In genomic region chr9:129584136-129584535, GRCh38 we compare ENCODE assay signal across 8 cellular contexts. TPM values are rescaled to one million over a fixed set of nuclear protein-coding genes. Genes with fewer than 3 reads are reported as not detected.
DNase-seq lines count a peak whose midpoint lies in the region; ATAC-seq, FAIRE-seq and TF ChIP-seq lines count a peak whose summit lies in the region.

No MANE protein-coding gene starts in this region.

- H2AK9ac ChIP-seq in IMR-90 (replicated peaks; ENCODE audit: low read depth, low read length, poor library complexity) = peak overlapping the region; percentile 45

- intact Hi-C loops in IMR-90 (cut with micrococcal nuclease) = no loop called here
- intact Hi-C loops in spleen (cut with DNase I; ENCODE audit: low total_unique reads) = no loop called here

- TF ChIP-seq RAD21 in IMR-90 (IDR thresholded peaks at IDR 0.05; ENCODE audit: low read length) = no peak

- H4K91ac ChIP-seq in IMR-90 (ENCODE audit: insufficient read depth, low read depth, low read length) = peak overlapping the region; percentile 82

- no peak overlapping the region for H3K4me2 ChIP-seq in IMR-90 (ENCODE audit: low read depth, low read length)

- POLR2A ChIA-PET in IMR-90 (lab: Charles Lee; ENCODE audit: unreplicated experiment) = no interaction called here

- no peak overlapping the region for H3K56ac ChIP-seq in IMR-90 (ENCODE audit: extremely low read depth, insufficient read depth, low read length)

- in situ Hi-C loops in IMR-90 (cut with MboI; ENCODE audit: low sequenced_read_pairs) = no loop called here
- in situ Hi-C loops in astrocyte of the cerebellum (cut with HindIII; ENCODE audit: low sequenced_read_pairs) = no loop called here

- DNase-seq in NCI-H524 (lab: John Stamatoyannopoulos, UW) (peak; percentile 53 to 75), NCI-H524 treated with DMSO at 0.1 percent for 48 hours (lab: John Stamatoyannopoulos, UW) (no peak), IMR-90 (peak; percentile 85), SW 1271 (lab: John Stamatoyannopoulos, UW) (peak; percentile 72 to 79), astrocyte of the cerebellum (ENCODE audit: low read depth) (peak; percentile 72), hippocampal formation (lab: John Stamatoyannopoulos, UW) (peak; percentile 43 to 57), spleen (no peak), D721Med (ENCODE audit: insufficient read length, low spot score) (no peak)

- no peak for TF ChIP-seq CTCF in IMR-90 (conservative IDR thresholded peaks at IDR 0.05; ENCODE audit: low read depth, low read length)
- no peak for TF ChIP-seq CTCF in astrocyte of the cerebellum (IDR thresholded peaks at IDR 0.05; ENCODE audit: low read depth, low read length, missing control alignments)
- TF ChIP-seq CTCF in spleen (IDR thresholded peaks at IDR 0.05 in 8 of 11, conservative IDR thresholded peaks at IDR 0.05 in 3 of 11) = no peak
- no peak for TF ChIP-seq CTCF in D721Med (IDR thresholded peaks at IDR 0.05; ENCODE audit: insufficient read depth, missing control alignments)

- H2BK120ac ChIP-seq in IMR-90 (ENCODE audit: low read depth, low read length) = peak overlapping the region; percentile 38

- H3K9ac ChIP-seq in IMR-90 (ENCODE audit: low read depth, low read length) = no peak overlapping the region

- no TSS peak for BruUV-seq in IMR-90 (replicated peaks; lab: Mats Ljungman, UMichigan)

- peak overlapping the region; percentile 71 to 97 for H4K8ac ChIP-seq in IMR-90 (ENCODE audit: low read depth in 2 of 2, low read length in 2 of 2)

- H2AK5ac ChIP-seq in IMR-90 (ENCODE audit: low read depth, low read length) = no peak overlapping the region

- TF ChIP-seq POLR2A in IMR-90 (IDR thresholded peaks at IDR 0.05; ENCODE audit: low read depth, low read length) = no peak
- TF ChIP-seq POLR2A in spleen (IDR thresholded peaks at IDR 0.05) = no peak

- H4K20me1 ChIP-seq in IMR-90 (ENCODE audit: insufficient read depth, low read length) = no peaks in the 10 kb centered on the region

- no peak overlapping the region for H3K18ac ChIP-seq in IMR-90 (ENCODE audit: low read depth, low read length)

- H3K36me3 ChIP-seq in IMR-90 (ENCODE audit: control insufficient read depth, insufficient read depth, low read length) (0 out of 2 replicates have a peak, but pooled peaks cover 1% of the 10 kb centered on the region), spleen (no peaks in the 10 kb centered on the region)

- H4K5ac ChIP-seq in IMR-90 (ENCODE audit: low read depth, low read length) = peak overlapping the region; percentile 46

- FAIRE-seq in D721Med (lab: Jason Lieb, UNC) = no peak

- peak overlapping the region; percentile 26; the same call in 1 of the 2 replicates for H2BK20ac ChIP-seq in IMR-90 (ENCODE audit: low read depth, low read length)

- H2BK15ac ChIP-seq in IMR-90 (ENCODE audit: low read depth, low read length) = peak overlapping the region; percentile 21; the same call in 2 of the 3 replicates

- ATAC-seq in IMR-90 (ENCODE audit: low read depth) = peak; percentile 91

- H2BK5ac ChIP-seq in IMR-90 (ENCODE audit: low read depth, low read length, poor library complexity, severe bottlenecking) = peak overlapping the region; percentile 0

- H3K27me3 ChIP-seq in IMR-90 (ENCODE audit: control insufficient read depth, insufficient read depth, low read length) = no peaks in the 10 kb centered on the region
- no peaks in the 10 kb centered on the region for H3K27me3 ChIP-seq in spleen (replicated peaks in 1 of 7)

- H3K23ac ChIP-seq in IMR-90 (ENCODE audit: low read depth, low read length) = no peak overlapping the region

- H3K27ac ChIP-seq in IMR-90 (ENCODE audit: insufficient read depth, low read length) (no peak overlapping the region), spleen (peak overlapping the region in 5 of 8 donors; percentile 4 to 61 (median 39))

- no peak overlapping the region for H3K4me3 ChIP-seq in IMR-90 (ENCODE audit: insufficient read depth, low read depth, low read length)
- no peak overlapping the region for H3K4me3 ChIP-seq in astrocyte of the cerebellum (ENCODE audit: low read depth, low read length)
- no peak overlapping the region for H3K4me3 ChIP-seq in spleen

- CTCF ChIA-PET in IMR-90 (lab: Yijun Ruan, JAX) = interaction anchor here (1.1 kb wide), 1 partner anchor 9 kb away, joined by 4 read pairs; no protein-coding TSS in a partner anchor

- H3K79me1 ChIP-seq in IMR-90 (ENCODE audit: low read depth in 1 of 2, low read length in 2 of 2) = no peaks in the 10 kb centered on the region

- H3K9me3 ChIP-seq in IMR-90 (ENCODE audit: control insufficient read depth, insufficient read depth, low read length) = no peaks in the 10 kb centered on the region
- no peaks in the 10 kb centered on the region for H3K9me3 ChIP-seq in spleen

- WGBS in IMR-90 (ENCODE audit: extremely low coverage in 2 of 2, insufficient read length in 1 of 2), 2 experiments = no CpG with 5 or more reads among the region's 1 CpG
- 80 to 92% (median 86%) methylated on average over 1 of the region's 1 CpG for WGBS in spleen, 5 donors

- H3K4me1 ChIP-seq in IMR-90 (ENCODE audit: control insufficient read depth, insufficient read depth, low read length) (peaks cover 13% of the 10 kb centered on the region), spleen (peaks cover 0 to 33% (median 10%) of the 10 kb centered on the region in 6 donors)

- H3K9me1 ChIP-seq in IMR-90 (ENCODE audit: insufficient read depth, low read length) = peaks cover 9% of the 10 kb centered on the region; the same call in 1 of the 2 replicates

- peak overlapping the region; percentile 86 for H3K4ac ChIP-seq in IMR-90 (ENCODE audit: low read depth, low read length)

- peak overlapping the region; percentile 83 for H2AFZ ChIP-seq in IMR-90 (replicated peaks; ENCODE audit: low read length, poor library complexity)

- H3K14ac ChIP-seq in IMR-90 (replicated peaks; ENCODE audit: low read depth, low read length) = peak overlapping the region; percentile 73; the same call in 1 of the 2 replicates

- dilution Hi-C loops in IMR-90 (cut with HindIII; ENCODE audit: low sequenced_read_pairs, unreplicated experiment) = no loop called here

TF ChIP-seq in IMR-90, 13 proteins besides CTCF, POLR2A, EP300 and RAD21:
- TF ChIP-seq USF2 (IDR thresholded peaks at IDR 0.05; ENCODE audit: low read depth, low read length) (peak; percentile 95), MAZ (IDR thresholded peaks at IDR 0.05; ENCODE audit: borderline replicate concordance, low read depth, low read length) (no peak)

RNA-seq across cellular contexts. Expression of gene C9orf50, which starts 36.8 kb away (rescaled TPM):
- total RNA-seq in IMR-90 (2012; rRNA removed) = not detected in 2 replicates
- 0.09 and 0.20 TPM in 2 replicates for polyA plus RNA-seq in IMR-90 (2012; rRNA removed)
- polyA plus RNA-seq in IMR-90 (2012; cell fraction: cytosol; rRNA removed) = 0.06 and 0.19 TPM in 2 replicates
- polyA plus RNA-seq in IMR-90 (2012; cell fraction: nucleus; rRNA removed; ENCODE audit: low replicate concordance) = 0.42 and 0.54 TPM in 2 replicates
- total RNA-seq in spleen = under 1 TPM in 1 of 7 donors, not detected in 6; 0.22 TPM
- polyA plus RNA-seq in spleen = under 1 TPM; 0.12 to 0.46 (median 0.16) TPM

RNA-seq across cellular contexts. Expression of gene NTMT1, which starts 41.8 kb away (rescaled TPM):
- total RNA-seq in IMR-90 (2012; rRNA removed) (67.8 and 68.1 TPM in 2 replicates), spleen (10 to 100 TPM; 22.8 to 49.3 (median 35.8) TPM)
- polyA plus RNA-seq in IMR-90 (2012; rRNA removed) (88.1 and 108 TPM in 2 replicates), spleen (10 to 100 TPM; 24.8 to 50.5 (median 39.1) TPM)
- 57.5 and 92.6 TPM in 2 replicates for polyA plus RNA-seq in IMR-90 (2012; cell fraction: cytosol; rRNA removed)
- polyA plus RNA-seq in IMR-90 (2012; cell fraction: nucleus; rRNA removed; ENCODE audit: low replicate concordance) = 56.2 and 66.4 TPM in 2 replicates

RNA-seq across cellular contexts. Expression of gene ASB6, which starts 57.8 kb away (rescaled TPM):
- total RNA-seq in IMR-90 (2012; rRNA removed) = 9.4 and 9.7 TPM in 2 replicates
- 28.9 and 31.4 TPM in 2 replicates for polyA plus RNA-seq in IMR-90 (2012; rRNA removed)
- polyA plus RNA-seq in IMR-90 (2012; cell fraction: cytosol; rRNA removed) = 22.2 and 27.8 TPM in 2 replicates
- 42.0 and 79.1 TPM in 2 replicates for polyA plus RNA-seq in IMR-90 (2012; cell fraction: nucleus; rRNA removed; ENCODE audit: low replicate concordance)
- total RNA-seq in spleen = 10 to 100 TPM; 17.2 to 30.8 (median 22.3) TPM
- polyA plus RNA-seq in spleen = 10 to 100 TPM; 11.5 to 23.2 (median 17.8) TPM

Comparison
In these comparisons a context has a peak if more than half of its experiments do, and no peak if none do; other contexts are left out.
1. DNase-seq: peak in NCI-H524 (2 of 2), IMR-90 (single experiment), SW 1271 (2 of 2), astrocyte of the cerebellum (single experiment) and hippocampal formation (2 of 2); none in NCI-H524 treated with DMSO at 0.1 percent for 48 hours (single experiment), spleen (single experiment) and D721Med (single experiment).